In genomic region chr5:178232124-178232919, GRCh38 we compare ENCODE assay signal across 8 cellular contexts. TPM values are rescaled to one million over a fixed set of nuclear protein-coding genes. Genes with fewer than 3 reads are reported as not detected.
DNase-seq lines count a peak whose midpoint lies in the region; ATAC-seq and TF ChIP-seq lines count a peak whose summit lies in the region.

TSS of gene PHYKPL (minus strand) at chr5:178232802. CDS start at chr5:178232550, 252 bp downstream.

- peak within 1 kb of the TSS; percentile 95 for H3K18ac ChIP-seq in neuronal stem cell (ENCODE audit: low read length)

- H3K27ac ChIP-seq in neuronal stem cell (replicated peaks; ENCODE audit: low read length), result peak within 1 kb of the TSS; percentile 81
- peak within 1 kb of the TSS; percentile 90 to 98 for H3K27ac ChIP-seq in testis

- DNase-seq in D341Med (ENCODE audit: low spot score) (peak; percentile 88), SHP77 (lab: John Stamatoyannopoulos, UW) (peak; percentile 44 to 54), foreskin melanocyte (peak; percentile 52), neuronal stem cell (ENCODE audit: low spot score) (peak; percentile 67), testis (peak; percentile 80)
- DNase-seq in activated naive CD4-positive, alpha-beta T cell (lab: John Stamatoyannopoulos, UW), result peak in 3 of 4 experiments; percentile 37 to 74 (median 50)

- H3K27me3 ChIP-seq in neuronal stem cell (ENCODE audit: control insufficient read depth in 3 of 3, insufficient read depth in 3 of 3, low read depth in 1 of 3, low read length in 3 of 3) (no peaks in the 10 kb centered on the region), testis (no peaks in the 10 kb centered on the region)

- H2BK5ac ChIP-seq in neuronal stem cell (ENCODE audit: low read length), result peak within 1 kb of the TSS; percentile 84

- peak within 1 kb of the TSS; percentile 75 to 93 for H3K4me3 ChIP-seq in neuronal stem cell (ENCODE audit: low read length in 2 of 2)
- H3K4me3 ChIP-seq in testis, result peak within 1 kb of the TSS; percentile 94 to 95

- intact Hi-C loops in testis (cut with DNase I; ENCODE audit: low total_unique reads), result no loop called here

- no CpG with 5 or more reads among the region's 102 CpGs for WGBS in neuronal stem cell (ENCODE audit: extremely low coverage in 2 of 2, insufficient read length in 2 of 2, insufficient replicate concordance in 1 of 2), 2 donors
- WGBS in testis, 2 donors, result 1% methylated on average over 41 of the region's 102 CpGs; no CpG with 5 or more reads in 1 of the 2 donors

- H2AK5ac ChIP-seq in neuronal stem cell (ENCODE audit: low read depth, low read length), result peak within 1 kb of the TSS; percentile 44

- peak within 1 kb of the TSS; percentile 64 for H3K14ac ChIP-seq in neuronal stem cell (ENCODE audit: low read length)

- peak; percentile 70 for ATAC-seq in GM19452 (IDR thresholded peaks at IDR 0.05; ENCODE audit: unreplicated experiment)
- peak; percentile 51 for ATAC-seq in HG03565 (IDR thresholded peaks at IDR 0.05; ENCODE audit: unreplicated experiment)

- H2AFZ ChIP-seq in neuronal stem cell (ENCODE audit: low read length), result peak within 1 kb of the TSS; percentile 96

- H4K8ac ChIP-seq in neuronal stem cell (ENCODE audit: low read depth, low read length), result no peak within 1 kb of the TSS

- no peak within 1 kb of the TSS for H3K4ac ChIP-seq in neuronal stem cell (ENCODE audit: low read length)

- no peak within 1 kb of the TSS for H2BK12ac ChIP-seq in neuronal stem cell (ENCODE audit: low read length)

- TF ChIP-seq CTCF in testis (IDR thresholded peaks at IDR 0.05), result no peak

- peaks cover 26 to 42% of the 10 kb centered on the region in 2 donors for H3K36me3 ChIP-seq in neuronal stem cell (replicated peaks in 1 of 2; ENCODE audit: control insufficient read depth in 2 of 2, insufficient read depth in 2 of 2, low read length in 2 of 2)
- no peaks in the 10 kb centered on the region for H3K36me3 ChIP-seq in testis (ENCODE audit: low read depth, missing control alignments)

- H3K4me2 ChIP-seq in neuronal stem cell (ENCODE audit: insufficient read depth, low read length, poor library complexity, severe bottlenecking), result peak within 1 kb of the TSS; percentile 92

- peak within 1 kb of the TSS; percentile 65 for H2BK15ac ChIP-seq in neuronal stem cell (ENCODE audit: low read length)

- no peak within 1 kb of the TSS for H2BK120ac ChIP-seq in neuronal stem cell (ENCODE audit: low read depth, low read length)

- no peak for TF ChIP-seq POLR2A in testis (IDR thresholded peaks at IDR 0.05)

- H3K4me1 ChIP-seq in neuronal stem cell (ENCODE audit: control insufficient read depth in 2 of 2, insufficient read depth in 1 of 2, low read depth in 1 of 2, low read length in 2 of 2) (peaks cover 6 to 14% of the 10 kb centered on the region in 2 donors), testis (peaks cover 22% of the 10 kb centered on the region)

- H3K9ac ChIP-seq in neuronal stem cell (ENCODE audit: low read depth, low read length, poor library complexity), result peak within 1 kb of the TSS; percentile 93

- no peak within 1 kb of the TSS for H4K91ac ChIP-seq in neuronal stem cell (ENCODE audit: low read depth, low read length, poor library complexity)

- peak within 1 kb of the TSS; percentile 87 for H3K23ac ChIP-seq in neuronal stem cell (ENCODE audit: low read depth, low read length, poor library complexity)

- H3K79me1 ChIP-seq in neuronal stem cell (ENCODE audit: low read depth, low read length), result peaks cover 9% of the 10 kb centered on the region

- H3K9me3 ChIP-seq in neuronal stem cell (replicated peaks in 1 of 2; ENCODE audit: control insufficient read depth in 2 of 2, insufficient read depth in 1 of 2, low read depth in 1 of 2, low read length in 2 of 2), result peaks cover 0 to 3% of the 10 kb centered on the region in 2 donors
- H3K9me3 ChIP-seq in testis, result no peaks in the 10 kb centered on the region

RNA-seq across cellular contexts. Expression of gene PHYKPL, which starts in this region (rescaled TPM):
- polyA plus RNA-seq in neuronal stem cell (2013, experiment 1 of 2), result 13.6 TPM
- 13.2 TPM for polyA plus RNA-seq in neuronal stem cell (2013, experiment 2 of 2)
- total RNA-seq in testis, result 100 to 1,000 TPM; 121 to 122 TPM
- 81.7 TPM for polyA plus RNA-seq in testis (ENCODE audit: insufficient read depth, low read depth, low replicate concordance)

Comparison
In these comparisons a context has a peak if more than half of its experiments do, and no peak if none do; other contexts are left out.
1. Peak in every context shown above with its lines: DNase-seq, ATAC-seq, H3K4me3 ChIP-seq and H3K27ac ChIP-seq.